Comparison of ENCODE assay signal across 8 cellular contexts in the genomic region with DNA sequence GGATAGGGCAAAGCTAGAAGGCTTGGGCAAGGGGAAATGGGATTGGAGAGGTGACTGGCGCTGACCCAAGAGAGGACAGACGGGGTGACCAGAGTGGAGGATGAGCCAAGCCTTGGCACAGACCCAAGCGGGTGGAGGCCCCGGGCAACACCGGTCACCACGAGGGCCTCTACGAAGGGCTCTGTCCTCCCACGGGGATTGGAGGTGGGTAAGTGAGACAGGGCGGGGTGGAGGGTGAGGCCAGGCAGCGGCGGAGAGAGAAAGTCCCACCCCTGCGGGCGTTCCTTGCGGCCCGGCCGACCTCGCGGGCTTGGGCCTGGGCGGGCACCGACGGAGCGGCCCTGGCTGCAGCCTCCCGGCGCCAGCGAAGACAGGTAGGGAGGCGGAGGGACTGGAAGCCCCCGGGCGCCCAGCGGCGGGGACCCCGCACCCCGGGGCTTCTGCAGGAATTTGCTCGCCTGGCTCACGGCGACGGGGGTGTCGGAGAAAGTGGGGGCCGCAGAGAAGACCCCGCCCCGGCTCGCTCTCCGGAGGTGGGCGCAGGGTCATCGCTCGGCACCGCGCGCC. TPM values are rescaled to one million over a fixed set of nuclear protein-coding genes. Genes with fewer than 3 reads are reported as not detected.
DNase-seq lines count a peak whose midpoint lies in the region; ATAC-seq, FAIRE-seq and TF ChIP-seq lines count a peak whose summit lies in the region.

TSS of gene PAPLN (plus strand) at position 288 of the 567 bp plus-strand sequence. CDS start 2,273 bp downstream, outside the sequence.

- POLR2A ChIA-PET in SK-N-SH (lab: Yijun Ruan, JAX), result no interaction called here

- ATAC-seq in SK-N-SH treated with all-trans-retinoic acid at 6 μM for 48 hours, result no peak
- ATAC-seq in esophagus mucosa, result peak; percentile 39
- no peak for ATAC-seq in HG03342 (IDR thresholded peaks at IDR 0.05; ENCODE audit: unreplicated experiment)

- H4K20me1 ChIP-seq in SK-N-SH (ENCODE audit: insufficient read depth) (no peaks in the 10 kb centered on the region), neural cell (ENCODE audit: insufficient read depth) (no peaks in the 10 kb centered on the region)

- H3K9ac ChIP-seq in SK-N-SH, result no peak within 1 kb of the TSS
- H3K9ac ChIP-seq in neural cell (ENCODE audit: low read length), result no peak within 1 kb of the TSS

- H3F3A ChIP-seq in SK-N-SH (replicated peaks; ENCODE audit: insufficient read depth) (peaks cover 3% of the 10 kb centered on the region), neural cell (ENCODE audit: insufficient read depth, low read length, poor library complexity, severe bottlenecking) (no peaks in the 10 kb centered on the region)

- no peak within 1 kb of the TSS for H2AFZ ChIP-seq in SK-N-SH (ENCODE audit: low read depth)
- H2AFZ ChIP-seq in neural cell (ENCODE audit: low read depth, low read length), result no peak within 1 kb of the TSS

- TF ChIP-seq RAD21 in SK-N-SH (IDR thresholded peaks at IDR 0.05; ENCODE audit: low read length) (no peak), neural cell (conservative IDR thresholded peaks at IDR 0.05) (no peak)

- TF ChIP-seq CTCF in SK-N-SH (IDR thresholded peaks at IDR 0.05), result no peak
- no peak for TF ChIP-seq CTCF in neural cell (IDR thresholded peaks at IDR 0.05; ENCODE audit: poor library complexity, severe bottlenecking)

- H3K27ac ChIP-seq in SK-N-SH (ENCODE audit: low read depth in 2 of 2, low read length in 1 of 2) (no peak within 1 kb of the TSS), neural cell (ENCODE audit: low read length) (no peak within 1 kb of the TSS)

- DNase-seq in SK-N-SH (peak; percentile 73), RCC 7860 (ENCODE audit: low spot score) (peak; percentile 31), NCI-H2171 (lab: John Stamatoyannopoulos, UW) (no peak)
- DNase-seq in stimulated activated CD4-positive, alpha-beta T cell treated with anti-CD3 and anti-CD28 coated beads, Interleukin-2, amount 100 ng/mL, for 48 hours, result no peak

- no peak for FAIRE-seq in RCC 7860 (lab: Jason Lieb, UNC)

- 15% methylated on average over 17 of the region's 48 CpGs for WGBS in SK-N-SH (ENCODE audit: low lambda C conversion rate)

- H3K9me3 ChIP-seq in SK-N-SH, result no peaks in the 10 kb centered on the region
- H3K9me3 ChIP-seq in neural cell (ENCODE audit: low read length), result no peaks in the 10 kb centered on the region

- peaks cover 41% of the 10 kb centered on the region for H3K27me3 ChIP-seq in SK-N-SH (ENCODE audit: insufficient read depth)
- H3K27me3 ChIP-seq in neural cell (ENCODE audit: insufficient read depth, low read depth, low read length), result peaks cover 47% of the 10 kb centered on the region

- H3K4me1 ChIP-seq in SK-N-SH (ENCODE audit: control insufficient read depth in 1 of 2, insufficient read depth in 2 of 2, low read depth in 1 of 2, low read length in 1 of 2), result peaks cover 8 to 16% of the 10 kb centered on the region in 2 experiments; a peak in 3 of 4 replicates

- peak within 1 kb of the TSS; percentile 46; the same call in 1 of the 2 replicates for H3K4me2 ChIP-seq in SK-N-SH
- H3K4me2 ChIP-seq in neural cell (ENCODE audit: low read length), result no peak within 1 kb of the TSS

- peak within 1 kb of the TSS in 1 of 2 experiments; percentile 42; a peak in 2 of 4 replicates for H3K4me3 ChIP-seq in SK-N-SH (ENCODE audit: low read depth in 2 of 2, low read length in 1 of 2)
- H3K4me3 ChIP-seq in neural cell (ENCODE audit: low read length), result peak within 1 kb of the TSS; percentile 57

- TF ChIP-seq EP300 in SK-N-SH (IDR thresholded peaks at IDR 0.05; ENCODE audit: borderline replicate concordance in 1 of 2, low read depth in 1 of 2, low read length in 1 of 2) (no peak), neural cell (conservative IDR thresholded peaks at IDR 0.05; ENCODE audit: poor library complexity, severe bottlenecking) (no peak)

- H3K9me2 ChIP-seq in SK-N-SH (no peaks in the 10 kb centered on the region), neural cell (ENCODE audit: insufficient read depth, low read length) (no peaks in the 10 kb centered on the region)

- H3K79me2 ChIP-seq in SK-N-SH (ENCODE audit: insufficient read depth), result no peaks in the 10 kb centered on the region
- H3K79me2 ChIP-seq in neural cell (replicated peaks; ENCODE audit: insufficient read depth, low read length), result no peaks in the 10 kb centered on the region

- H3K36me3 ChIP-seq in SK-N-SH (replicated peaks in 1 of 2; ENCODE audit: control insufficient read depth in 1 of 2, insufficient read depth in 2 of 2, low read length in 1 of 2), result no peaks in the 10 kb centered on the region
- H3K36me3 ChIP-seq in neural cell (ENCODE audit: insufficient read depth, low read length), result no peaks in the 10 kb centered on the region

- CTCF ChIA-PET in SK-N-SH (lab: Yijun Ruan, JAX), result interaction anchor here (2.1 kb wide), 1 partner anchor 235 kb away, joined by 6 read pairs; no protein-coding TSS in a partner anchor

TF ChIP-seq in SK-N-SH, 30 proteins besides CTCF, POLR2A, EP300 and RAD21:
- TF ChIP-seq TAF1 (IDR thresholded peaks at IDR 0.05; ENCODE audit: borderline replicate concordance, low read depth, low read length) (no peak), NFIC (IDR thresholded peaks at IDR 0.05; ENCODE audit: borderline replicate concordance) (peak; percentile 44), USF1 (IDR thresholded peaks at IDR 0.05; ENCODE audit: borderline replicate concordance, low read depth) (no peak)

TF ChIP-seq in SK-N-SH treated with all-trans-retinoic acid at 6 μM for 48 hours, 23 proteins besides CTCF, POLR2A, EP300 and RAD21 (continues in another document):
- TF ChIP-seq TCF4 (CRISPR knock-in tag; IDR thresholded peaks at IDR 0.05; ENCODE audit: borderline replicate concordance) (no peak), ZNF70 (CRISPR knock-in tag; IDR thresholded peaks at IDR 0.05) (no peak), TSHZ2 (CRISPR knock-in tag; IDR thresholded peaks at IDR 0.05) (no peak), PPARA (CRISPR knock-in tag; IDR thresholded peaks at IDR 0.05; ENCODE audit: borderline replicate concordance) (no peak), ZNF565 (CRISPR knock-in tag; conservative IDR thresholded peaks at IDR 0.05; ENCODE audit: low read depth) (no peak), TOX (CRISPR knock-in tag; IDR thresholded peaks at IDR 0.05; ENCODE audit: borderline replicate concordance) (no peak), ESRRG (CRISPR knock-in tag; IDR thresholded peaks at IDR 0.05) (no peak)

TF ChIP-seq in neural cell, 6 proteins besides CTCF, POLR2A, EP300 and RAD21:
- no peak for TF ChIP-seq MXI1 (conservative IDR thresholded peaks at IDR 0.05; ENCODE audit: poor library complexity, severe bottlenecking)
- TF ChIP-seq TAF1 (IDR thresholded peaks at IDR 0.05; ENCODE audit: low read depth), result no peak
- TF ChIP-seq, protein P1, sequence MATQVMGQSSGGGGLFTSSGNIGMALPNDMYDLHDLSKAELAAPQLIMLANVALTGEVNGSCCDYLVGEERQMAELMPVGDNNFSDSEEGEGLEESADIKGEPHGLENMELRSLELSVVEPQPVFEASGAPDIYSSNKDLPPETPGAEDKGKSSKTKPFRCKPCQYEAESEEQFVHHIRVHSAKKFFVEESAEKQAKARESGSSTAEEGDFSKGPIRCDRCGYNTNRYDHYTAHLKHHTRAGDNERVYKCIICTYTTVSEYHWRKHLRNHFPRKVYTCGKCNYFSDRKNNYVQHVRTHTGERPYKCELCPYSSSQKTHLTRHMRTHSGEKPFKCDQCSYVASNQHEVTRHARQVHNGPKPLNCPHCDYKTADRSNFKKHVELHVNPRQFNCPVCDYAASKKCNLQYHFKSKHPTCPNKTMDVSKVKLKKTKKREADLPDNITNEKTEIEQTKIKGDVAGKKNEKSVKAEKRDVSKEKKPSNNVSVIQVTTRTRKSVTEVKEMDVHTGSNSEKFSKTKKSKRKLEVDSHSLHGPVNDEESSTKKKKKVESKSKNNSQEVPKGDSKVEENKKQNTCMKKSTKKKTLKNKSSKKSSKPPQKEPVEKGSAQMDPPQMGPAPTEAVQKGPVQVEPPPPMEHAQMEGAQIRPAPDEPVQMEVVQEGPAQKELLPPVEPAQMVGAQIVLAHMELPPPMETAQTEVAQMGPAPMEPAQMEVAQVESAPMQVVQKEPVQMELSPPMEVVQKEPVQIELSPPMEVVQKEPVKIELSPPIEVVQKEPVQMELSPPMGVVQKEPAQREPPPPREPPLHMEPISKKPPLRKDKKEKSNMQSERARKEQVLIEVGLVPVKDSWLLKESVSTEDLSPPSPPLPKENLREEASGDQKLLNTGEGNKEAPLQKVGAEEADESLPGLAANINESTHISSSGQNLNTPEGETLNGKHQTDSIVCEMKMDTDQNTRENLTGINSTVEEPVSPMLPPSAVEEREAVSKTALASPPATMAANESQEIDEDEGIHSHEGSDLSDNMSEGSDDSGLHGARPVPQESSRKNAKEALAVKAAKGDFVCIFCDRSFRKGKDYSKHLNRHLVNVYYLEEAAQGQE (IDR thresholded peaks at IDR 0.05; ENCODE audit: borderline replicate concordance), result no peak
- no peak for TF ChIP-seq POLR2AphosphoS5 (IDR thresholded peaks at IDR 0.05)
- TF ChIP-seq SMC3 (conservative IDR thresholded peaks at IDR 0.05; ENCODE audit: poor library complexity), result no peak
- TF ChIP-seq EZH2 (IDR thresholded peaks at IDR 0.05; ENCODE audit: borderline replicate concordance, insufficient read depth, low read length, poor library complexity, severe bottlenecking), result no peak
TF ChIP-seq in neural cell: peak in this region for 0.

RNA-seq across cellular contexts. Expression of gene PAPLN, which starts in this region (rescaled TPM):
- polyA plus RNA-seq in SK-N-SH (2012; rRNA removed), result 0.13 and 0.15 TPM in 2 replicates
- polyA plus RNA-seq in SK-N-SH (2012; cell fraction: cytosol; rRNA removed), result 0.05 and 0.14 TPM in 2 replicates
- 0.55 and 0.71 TPM in 2 replicates for polyA plus RNA-seq in SK-N-SH (2012; cell fraction: nucleus; rRNA removed)
- 5.1 TPM for total RNA-seq in esophagus mucosa
- polyA plus RNA-seq in neural cell, result 0.08 and 0.14 TPM in 2 replicates
- 0.35 and 0.49 TPM in 2 replicates for polyA minus RNA-seq in neural cell

Comparison
In these comparisons a context has a peak if more than half of its experiments do, and no peak if none do; other contexts are left out.
1. Peak in DNase-seq and H3K4me2 ChIP-seq in SK-N-SH; RNA of the gene not detected or under 1 TPM.